9 cellular contexts compared by ENCODE assay signal in the genomic region with DNA sequence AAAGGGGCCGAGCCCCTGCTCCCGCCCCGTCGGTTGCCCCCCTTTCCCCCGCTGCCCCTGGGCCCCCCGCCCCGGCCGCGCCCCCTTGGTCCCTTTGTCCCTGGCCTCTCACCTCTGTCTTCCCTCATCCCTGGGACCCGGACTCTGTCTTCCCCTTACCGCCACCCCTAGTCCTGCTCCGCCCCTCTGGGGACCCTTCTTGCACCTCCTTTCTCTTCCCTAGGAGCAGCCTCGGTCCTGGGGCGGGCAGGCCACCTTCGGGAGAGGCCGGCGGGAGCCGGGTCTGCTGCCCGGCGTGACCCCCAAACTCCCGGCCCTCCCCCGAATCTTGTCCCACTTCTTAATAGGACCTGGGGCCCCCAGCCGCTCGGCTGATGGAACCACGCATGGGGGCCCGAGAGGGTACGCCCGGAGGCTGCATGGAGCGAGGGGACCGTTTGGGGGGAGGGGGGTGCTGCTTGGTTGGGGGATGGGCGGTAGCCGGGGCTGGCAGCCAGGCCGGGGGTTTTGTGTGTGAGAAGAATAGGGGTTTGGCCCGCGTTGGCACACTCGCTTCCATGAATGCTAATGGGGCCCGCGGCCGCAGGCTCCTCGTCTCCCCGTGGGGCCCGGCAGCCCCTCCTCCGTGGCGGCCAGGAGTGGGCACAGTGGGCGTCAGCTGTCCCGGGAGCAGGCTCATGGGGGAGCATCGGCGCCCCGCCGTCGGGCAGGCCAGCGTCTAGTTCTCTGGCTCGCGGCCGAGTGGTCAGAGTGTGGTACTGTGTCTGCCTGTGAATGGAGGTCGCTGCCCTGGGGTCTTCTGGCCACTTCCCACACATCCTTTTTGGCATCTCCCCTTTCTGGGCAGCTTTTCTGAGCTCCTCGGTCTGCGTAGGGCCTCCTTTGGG. TPM values are rescaled to one million over a fixed set of nuclear protein-coding genes. Genes with fewer than 3 reads are reported as not detected.
DNase-seq lines count a peak whose midpoint lies in the region; ATAC-seq and TF ChIP-seq lines count a peak whose summit lies in the region.
"Had no signal": no experiment of that assay in that cellular context is flagged by ENCODE, and none has a peak within 500 bp of the region (broad histone marks: within the 10 kb centered on the region; RNA-seq: fewer than 3 reads in every experiment).

No MANE protein-coding gene starts in this region.

- no peak for ATAC-seq in GM21723 (IDR thresholded peaks at IDR 0.05; ENCODE audit: unreplicated experiment)

- no peaks in the 10 kb centered on the region for H3K9me3 ChIP-seq in neuronal stem cell (replicated peaks in 1 of 2; ENCODE audit: control insufficient read depth in 2 of 2, insufficient read depth in 1 of 2, low read depth in 1 of 2, low read length in 2 of 2)

- peak overlapping the region; percentile 42; the same call in 1 of the 2 replicates for H3K4me3 ChIP-seq in Jurkat, Clone E6-1 (ENCODE audit: low read length)
- peak overlapping the region; percentile 76 to 93 for H3K4me3 ChIP-seq in neuronal stem cell (ENCODE audit: low read length in 2 of 2)

- peaks cover 0 to 9% (median 0%) of the 10 kb centered on the region in 3 experiments for H3K27me3 ChIP-seq in neuronal stem cell (ENCODE audit: control insufficient read depth in 3 of 3, insufficient read depth in 3 of 3, low read depth in 1 of 3, low read length in 3 of 3)

- H3K4me2 ChIP-seq in neuronal stem cell (ENCODE audit: insufficient read depth, low read length, poor library complexity, severe bottlenecking), result peak overlapping the region; percentile 93

- TF ChIP-seq POLR2A in erythroblast (IDR thresholded peaks at IDR 0.05; ENCODE audit: low read length), result no peak

- peak overlapping the region; percentile 99 for H3K18ac ChIP-seq in neuronal stem cell (ENCODE audit: low read length)

- peak overlapping the region; percentile 81 for H2BK120ac ChIP-seq in neuronal stem cell (ENCODE audit: low read depth, low read length)

- peak overlapping the region; percentile 88 for H3K9ac ChIP-seq in neuronal stem cell (ENCODE audit: low read depth, low read length, poor library complexity)

- no peak overlapping the region for H4K91ac ChIP-seq in neuronal stem cell (ENCODE audit: low read depth, low read length, poor library complexity)

- H3K27ac ChIP-seq in neuronal stem cell (replicated peaks; ENCODE audit: low read length), result peak overlapping the region; percentile 43
- H3K27ac ChIP-seq: HL-60 had no signal

- no peak overlapping the region for H3K4ac ChIP-seq in neuronal stem cell (ENCODE audit: low read length)

- peaks cover 11% of the 10 kb centered on the region for H3K79me1 ChIP-seq in neuronal stem cell (ENCODE audit: low read depth, low read length)

- peak overlapping the region; percentile 91 for H2AFZ ChIP-seq in neuronal stem cell (ENCODE audit: low read length)

- peak overlapping the region; percentile 90 for H2BK5ac ChIP-seq in neuronal stem cell (ENCODE audit: low read length)

- H2BK12ac ChIP-seq in neuronal stem cell (ENCODE audit: low read length), result no peak overlapping the region

- no CpG with 5 or more reads among the region's 58 CpGs for WGBS in neuronal stem cell (ENCODE audit: extremely low coverage in 2 of 2, insufficient read length in 2 of 2, insufficient replicate concordance in 1 of 2), 2 donors

- DNase-seq in C1 segment of cervical spinal cord (lab: John Stamatoyannopoulos, UW) (peak in 8 of 14 donors; percentile 16 to 70 (median 51)), ecto neural progenitor cell (ENCODE audit: low spot score) (peak; percentile 69), neuronal stem cell (ENCODE audit: low spot score) (no peak), posterior vena cava (ENCODE audit: low spot score) (no peak), erythroblast (lab: John Stamatoyannopoulos, UW) (no peak), mucosa of gallbladder (ENCODE audit: low spot score) (no peak)
- DNase-seq in Jurkat, Clone E6-1 (ENCODE audit: low read depth, low spot score), result no peak

- H2BK15ac ChIP-seq in neuronal stem cell (ENCODE audit: low read length), result peak overlapping the region; percentile 81

- peak overlapping the region; percentile 75 for H3K23ac ChIP-seq in neuronal stem cell (ENCODE audit: low read depth, low read length, poor library complexity)

- H3K4me1 ChIP-seq in neuronal stem cell (ENCODE audit: control insufficient read depth in 2 of 2, insufficient read depth in 1 of 2, low read depth in 1 of 2, low read length in 2 of 2), result peaks cover 22 to 25% of the 10 kb centered on the region in 2 donors

- H3K14ac ChIP-seq in neuronal stem cell (ENCODE audit: low read length), result peak overlapping the region; percentile 82

- peak overlapping the region; percentile 51 for H2AK5ac ChIP-seq in neuronal stem cell (ENCODE audit: low read depth, low read length)

- H4K8ac ChIP-seq in neuronal stem cell (ENCODE audit: low read depth, low read length), result no peak overlapping the region

- H3K36me3 ChIP-seq in neuronal stem cell (replicated peaks in 1 of 2; ENCODE audit: control insufficient read depth in 2 of 2, insufficient read depth in 2 of 2, low read length in 2 of 2), result peaks cover 7 to 21% of the 10 kb centered on the region in 2 donors

- intact Hi-C loops in posterior vena cava (cut with DNase I), result no loop called here

RNA-seq across cellular contexts. Expression of gene GAREM2, which starts 1.0 kb away (rescaled TPM):
- polyA plus RNA-seq in Jurkat, Clone E6-1 (2012; ENCODE audit: insufficient read depth, insufficient read length), result 10.2 TPM
- 40.3 TPM for polyA plus RNA-seq in neuronal stem cell (2013, experiment 1 of 2)
- polyA plus RNA-seq in neuronal stem cell (2013, experiment 2 of 2), result 43.9 TPM
- total RNA-seq in posterior vena cava (1 to 10 TPM; 6.3 to 6.9 TPM), mucosa of gallbladder (4.9 TPM)

Comparison
In these comparisons a context has a peak if more than half of its experiments do, and no peak if none do; other contexts are left out.
1. DNase-seq: peak in C1 segment of cervical spinal cord (8 of 14) and ecto neural progenitor cell (single experiment); none in Jurkat, Clone E6-1 (single experiment), neuronal stem cell (single experiment), posterior vena cava (single experiment), erythroblast (0 of 2) and mucosa of gallbladder (single experiment).